ENCODE assay signal across 10 cellular contexts in the genomic region with DNA sequence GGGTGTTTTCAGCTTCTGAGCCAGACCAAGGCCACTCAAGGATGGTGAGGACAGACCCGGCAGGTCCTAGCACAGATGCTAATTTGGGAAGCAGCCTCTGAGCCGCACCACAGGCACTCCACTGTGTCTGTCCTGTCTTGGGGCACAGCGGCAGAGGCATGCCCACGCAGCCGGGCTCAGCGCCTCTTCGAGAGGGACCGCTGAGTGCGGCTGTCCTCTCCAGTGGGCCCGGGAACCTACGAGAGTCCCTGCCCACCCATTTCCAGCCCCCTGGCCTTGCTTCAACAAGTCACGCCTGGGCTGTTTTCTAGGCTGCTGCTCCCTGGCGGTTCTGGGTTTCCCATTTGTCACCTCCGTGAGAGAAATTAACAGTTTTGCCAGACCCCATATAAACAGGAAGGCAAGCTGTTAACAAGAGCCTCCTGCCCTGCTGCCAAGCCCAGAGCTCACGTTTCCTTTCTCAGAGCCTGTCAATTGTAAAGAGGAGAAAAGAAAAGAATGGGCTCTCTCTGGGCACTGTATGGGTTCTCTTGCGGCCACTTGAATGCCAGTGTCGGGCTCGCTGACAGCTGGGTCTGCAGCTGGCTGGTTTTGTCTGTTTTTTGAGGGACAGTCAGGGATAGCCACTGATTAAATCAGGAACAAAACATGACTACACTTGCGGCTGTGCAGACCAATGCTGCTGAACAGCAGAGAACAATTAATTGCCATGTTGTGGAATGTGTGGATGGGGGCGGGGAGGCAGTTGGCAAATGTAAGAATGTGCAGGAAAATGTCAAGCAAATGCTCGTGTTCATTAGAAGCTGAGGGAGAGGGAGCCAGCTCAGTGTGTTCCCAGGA. TPM values are rescaled to one million over a fixed set of nuclear protein-coding genes. Genes with fewer than 3 reads are reported as not detected.
DNase-seq lines count a peak whose midpoint lies in the region; ATAC-seq and TF ChIP-seq lines count a peak whose summit lies in the region.
"Had no signal": no experiment of that assay in that cellular context is flagged by ENCODE, and none has a peak within 500 bp of the region (broad histone marks: within the 10 kb centered on the region; RNA-seq: fewer than 3 reads in every experiment).

No MANE protein-coding gene starts in this region.

- H3K9me3 ChIP-seq in left lung (no peaks in the 10 kb centered on the region), stomach smooth muscle (ENCODE audit: control insufficient read depth in 2 of 2, low read length in 2 of 2) (no peaks in the 10 kb centered on the region)

- no peaks in the 10 kb centered on the region for H3K36me3 ChIP-seq in left lung
- H3K36me3 ChIP-seq in stomach smooth muscle (ENCODE audit: control insufficient read depth in 2 of 2, insufficient read depth in 2 of 2, low read length in 2 of 2) = no peaks in the 10 kb centered on the region

- H3K27ac ChIP-seq in left lung = no peak overlapping the region
- H3K27ac ChIP-seq in stomach smooth muscle (ENCODE audit: low read length) = peak overlapping the region; percentile 81
- H3K27ac ChIP-seq: 22Rv1, HL-60 had no signal

- WGBS in lower leg skin, 2 donors = 27 to 33% methylated on average over 16 to 21 of the region's 21 CpGs

- H3K27me3 ChIP-seq in left lung = no peaks in the 10 kb centered on the region
- no peaks in the 10 kb centered on the region for H3K27me3 ChIP-seq in stomach smooth muscle (ENCODE audit: control insufficient read depth in 1 of 2, insufficient read depth in 2 of 2, low read length in 2 of 2)

- TF ChIP-seq CTCF in left lung (IDR thresholded peaks at IDR 0.05) = no peak
- no peak for TF ChIP-seq CTCF in lower leg skin (IDR thresholded peaks at IDR 0.05)

- no peak for TF ChIP-seq POLR2A in lower leg skin (IDR thresholded peaks at IDR 0.05)

- H3K9ac ChIP-seq in stomach smooth muscle (ENCODE audit: low read length in 2 of 2) = peak overlapping the region; percentile 33 to 42

- intact Hi-C loops in left lung (cut with DNase I) = no loop called here
- intact Hi-C loops in posterior vena cava (cut with DNase I) = no loop called here
- intact Hi-C loops in lower leg skin (cut with DNase I; ENCODE audit: low total_unique reads) = no loop called here

- DNase-seq in DMS 273 (lab: John Stamatoyannopoulos, UW; ENCODE audit: unreplicated experiment) (peak; percentile 52), DMS 273 treated with DMSO at 0.1 percent for 48 hours (lab: John Stamatoyannopoulos, UW) (no peak), anterior cingulate cortex (lab: John Stamatoyannopoulos, UW) (peak in 42 of 58 donors; percentile 12 to 83 (median 46)), left lung (peak in 1 of 2 donors; percentile 81), posterior vena cava (ENCODE audit: low spot score) (no peak), NCI-H2196 treated with DMSO at 0.1 percent for 48 hours (lab: John Stamatoyannopoulos, UW; ENCODE audit: unreplicated experiment) (no peak), lower leg skin (ENCODE audit: low spot score in 2 of 2) (no peak)

- H3K4me3 ChIP-seq in left lung (no peak overlapping the region), stomach smooth muscle (ENCODE audit: low read length in 2 of 2) (peak overlapping the region; percentile 54 to 64), lower leg skin (ENCODE audit: low read depth, poor library complexity, severe bottlenecking) (no peak overlapping the region)

- peak; percentile 54 for ATAC-seq in left lung

- H3K4me1 ChIP-seq in left lung (peaks cover 21 to 27% of the 10 kb centered on the region in 2 donors), stomach smooth muscle (ENCODE audit: control insufficient read depth, insufficient read depth, low read length) (peaks cover 69% of the 10 kb centered on the region)

RNA-seq across cellular contexts. Expression of a gene that starts 30.6 kb away (rescaled TPM):
- total RNA-seq in left lung (1 to 10 TPM; 1.8 to 2.7 TPM), posterior vena cava (1 to 10 TPM; 1.5 to 3.1 TPM), lower leg skin (1 to 10 TPM in 3 of 4 donors, under 1 TPM in 1; 0.80 to 8.6 (median 1.9) TPM)

Comparison
In these comparisons a context has a peak if more than half of its experiments do, and no peak if none do; other contexts are left out.
1. DNase-seq: peak in DMS 273 (single experiment) and anterior cingulate cortex (42 of 58); none in DMS 273 treated with DMSO at 0.1 percent for 48 hours (single experiment), posterior vena cava (single experiment), NCI-H2196 treated with DMSO at 0.1 percent for 48 hours (single experiment) and lower leg skin (0 of 2).
2. H3K4me3 ChIP-seq: peak in stomach smooth muscle (2 of 2); none in left lung (0 of 2) and lower leg skin (single experiment).